ENCODE assay signal across 23 cellular contexts in the genomic region with DNA sequence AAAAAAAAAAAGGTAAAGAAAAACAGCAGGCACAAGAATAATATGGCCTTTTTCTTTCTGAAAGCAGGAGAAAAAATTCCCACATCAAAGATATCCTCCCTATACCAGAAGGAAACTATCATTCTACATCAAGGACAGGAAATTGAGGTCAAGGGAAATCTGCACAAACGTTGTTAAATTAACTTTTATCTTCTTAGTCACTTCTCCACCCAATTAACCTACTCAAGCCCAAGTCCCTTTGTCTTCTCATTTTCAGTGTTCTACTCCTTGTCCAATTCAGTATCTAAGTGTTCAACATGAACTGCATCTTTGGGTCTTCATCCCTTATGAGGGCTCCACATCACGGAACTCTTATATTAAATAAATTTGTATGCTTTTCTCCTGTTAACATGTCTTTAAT. TPM values are rescaled to one million over a fixed set of nuclear protein-coding genes. Genes with fewer than 3 reads are reported as not detected.
DNase-seq lines count a peak whose midpoint lies in the region; ATAC-seq and TF ChIP-seq lines count a peak whose summit lies in the region.
"Had no signal": no experiment of that assay in that cellular context is flagged by ENCODE, and none has a peak within 500 bp of the region (broad histone marks: within the 10 kb centered on the region; RNA-seq: fewer than 3 reads in every experiment).

No MANE protein-coding gene starts in this region.

- H3K9me3 Mint-ChIP-seq in activated CD4-positive, alpha-beta T cell treated with anti-CD3 and anti-CD28 coated beads for 36 hours (ENCODE audit: low read depth) = no peaks in the 10 kb centered on the region
- no peaks in the 10 kb centered on the region for H3K9me3 Mint-ChIP-seq in activated T-helper 17 cell treated with anti-CD3 and anti-CD28 coated beads, Interleukin-2, amount 50 U/mL, for 72 hours
- H3K9me3 Mint-ChIP-seq in naive thymus-derived CD8-positive, alpha-beta T cell = peaks cover 0 to 4% (median 0%) of the 10 kb centered on the region in 9 donors
- H3K9me3 Mint-ChIP-seq: H9, type B pancreatic cell had no signal

- no peak overlapping the region for H2AFZ ChIP-seq in PC-9

- H3K4me2 ChIP-seq in PC-9 = no peak overlapping the region

- H3K27me3 Mint-ChIP-seq in activated CD4-positive, alpha-beta T cell treated with anti-CD3 and anti-CD28 coated beads for 36 hours = no peaks in the 10 kb centered on the region
- H3K27me3 Mint-ChIP-seq in activated T-helper 17 cell treated with anti-CD3 and anti-CD28 coated beads, Interleukin-2, amount 50 U/mL, for 72 hours = no peaks in the 10 kb centered on the region
- no peaks in the 10 kb centered on the region for H3K27me3 Mint-ChIP-seq in naive thymus-derived CD8-positive, alpha-beta T cell
- H3K27me3 Mint-ChIP-seq: type B pancreatic cell had no signal

- TF ChIP-seq CTCF in PC-9 (conservative IDR thresholded peaks at IDR 0.05) = no peak

- peaks cover 35% of the 10 kb centered on the region for H3K36me3 Mint-ChIP-seq in activated CD4-positive, alpha-beta T cell treated with anti-CD3 and anti-CD28 coated beads for 36 hours (ENCODE audit: low read depth)
- peaks cover 67% of the 10 kb centered on the region for H3K36me3 Mint-ChIP-seq in activated T-helper 17 cell treated with anti-CD3 and anti-CD28 coated beads, Interleukin-2, amount 50 U/mL, for 72 hours (ENCODE audit: low read depth)
- H3K36me3 Mint-ChIP-seq in naive thymus-derived CD8-positive, alpha-beta T cell = peaks cover 5 to 34% (median 9%) of the 10 kb centered on the region in 3 donors

- no peaks in the 10 kb centered on the region for H4K20me1 ChIP-seq in PC-9 (ENCODE audit: insufficient read depth)

- ATAC-seq in activated CD4-positive, alpha-beta T cell treated with anti-CD3 and anti-CD28 coated beads for 36 hours = peak; percentile 57
- ATAC-seq in activated T-helper 17 cell treated with anti-CD3 and anti-CD28 coated beads, Interleukin-2, amount 50 U/mL, for 72 hours (replicated peaks) = peak; percentile 74
- ATAC-seq in naive thymus-derived CD8-positive, alpha-beta T cell = peak; percentile 67 to 75
- ATAC-seq in HG02588 (IDR thresholded peaks at IDR 0.05; ENCODE audit: unreplicated experiment) = no peak
- ATAC-seq: left ventricle myocardium superior, right cardiac atrium had no signal

- H3K27me3 ChIP-seq in PC-9 (ENCODE audit: insufficient read depth, low read depth) = no peaks in the 10 kb centered on the region
- H3K27me3 ChIP-seq: esophagus squamous epithelium had no signal

- H3K27ac Mint-ChIP-seq in activated CD4-positive, alpha-beta T cell treated with anti-CD3 and anti-CD28 coated beads for 36 hours = peak overlapping the region; percentile 86
- H3K27ac Mint-ChIP-seq in activated T-helper 17 cell treated with anti-CD3 and anti-CD28 coated beads, Interleukin-2, amount 50 U/mL, for 72 hours = peak overlapping the region; percentile 63
- peak overlapping the region; percentile 70 to 95 (median 92) for H3K27ac Mint-ChIP-seq in naive thymus-derived CD8-positive, alpha-beta T cell
- H3K27ac Mint-ChIP-seq: type B pancreatic cell had no signal

- H3K79me2 ChIP-seq in PC-9 (ENCODE audit: low read depth) = no peaks in the 10 kb centered on the region

- intact Hi-C loops in activated CD4-positive, alpha-beta T cell treated with anti-CD3 and anti-CD28 coated beads for 36 hours (cut with DNase I, micrococcal nuclease) = loop anchor here in 1 of 2 experiments (10.0 kb wide), 1 partner anchor 843 kb away; a partner anchor contains a TSS
- intact Hi-C loops in PC-9 (cut with micrococcal nuclease; ENCODE audit: unreplicated experiment) = loop anchor here (10.0 kb wide), 1 partner anchor 443 kb away; no protein-coding TSS in a partner anchor

- peak overlapping the region; percentile 6; the same call in 1 of the 2 replicates for H3K4me3 ChIP-seq in Jurkat, Clone E6-1 (ENCODE audit: low read length)
- H3K4me3 ChIP-seq in PC-9 = no peak overlapping the region
- H3K4me3 ChIP-seq: esophagus squamous epithelium, K562 had no signal

- POLR2A ChIA-PET in activated CD4-positive, alpha-beta T cell treated with anti-CD3 and anti-CD28 coated beads for 36 hours (lab: Charles Lee) = no interaction called here
- POLR2A ChIA-PET in naive thymus-derived CD8-positive, alpha-beta T cell (lab: Charles Lee) = interaction anchor here (0.7 to 3.1 kb wide), 2 partner anchors 16 to 128 kb away, joined by 3 to 27 read pairs; a partner anchor contains a TSS
- POLR2A ChIA-PET in PC-9 (lab: Charles Lee; ENCODE audit: unreplicated experiment) = no interaction called here

- no peak overlapping the region for H3K27ac ChIP-seq in PC-9
- H3K27ac ChIP-seq: esophagus squamous epithelium, HL-60 had no signal

- no peak for DNase-seq in activated CD4-positive, alpha-beta T cell treated with anti-CD3 and anti-CD28 coated beads for 36 hours
- DNase-seq in activated CD4-positive, alpha-beta T cell treated with anti-CD3 and anti-CD28 coated beads, Interleukin-2, amount 50 U/mL, for 1 hour = no peak
- peak; percentile 89 for DNase-seq in Jurkat, Clone E6-1 (ENCODE audit: low read depth, low spot score)
- peak in 3 of 10 donors; percentile 48 to 63 (median 60) for DNase-seq in naive thymus-derived CD8-positive, alpha-beta T cell
- DNase-seq in NCI-H1930 (lab: John Stamatoyannopoulos, UW) (no peak), PC-9 (no peak)
- DNase-seq: activated CD4-positive, CD25-positive, alpha-beta regulatory T cell; amniotic stem cell; caudate nucleus; DMS79; effector CD4-positive, alpha-beta T cell; esophagus squamous epithelium; H9; left ventricle myocardium superior; NCI-H1092; NCI-H524 treated with DMSO at 0.1 percent for 48 hours; right cardiac atrium; SHP77 had no signal

- no peaks in the 10 kb centered on the region for H3K9me2 ChIP-seq in PC-9 (ENCODE audit: insufficient read depth)

- no TSS peak for BruUV-seq in PC-9 (replicated peaks; lab: Mats Ljungman, UMichigan)

- no peaks in the 10 kb centered on the region for H3K9me3 ChIP-seq in PC-9 (ENCODE audit: insufficient read depth, low read depth)
- H3K9me3 ChIP-seq: esophagus squamous epithelium had no signal

- CTCF ChIA-PET in activated CD4-positive, alpha-beta T cell treated with anti-CD3 and anti-CD28 coated beads for 36 hours (lab: Charles Lee) = no interaction called here
- CTCF ChIA-PET in PC-9 (lab: Charles Lee) = no interaction called here

- H3K4me1 ChIP-seq in PC-9 (replicated peaks; ENCODE audit: insufficient read depth) = no peaks in the 10 kb centered on the region
- H3K4me1 ChIP-seq: esophagus squamous epithelium had no signal

- peaks cover 61% of the 10 kb centered on the region for H3K4me1 Mint-ChIP-seq in activated CD4-positive, alpha-beta T cell treated with anti-CD3 and anti-CD28 coated beads for 36 hours
- H3K4me1 Mint-ChIP-seq in activated T-helper 17 cell treated with anti-CD3 and anti-CD28 coated beads, Interleukin-2, amount 50 U/mL, for 72 hours = peaks cover 42% of the 10 kb centered on the region
- peaks cover 35 to 70% (median 57%) of the 10 kb centered on the region in 4 donors for H3K4me1 Mint-ChIP-seq in naive thymus-derived CD8-positive, alpha-beta T cell

- no peak overlapping the region for H3K4me3 Mint-ChIP-seq in activated CD4-positive, alpha-beta T cell treated with anti-CD3 and anti-CD28 coated beads for 36 hours
- peak overlapping the region; percentile 50 for H3K4me3 Mint-ChIP-seq in activated T-helper 17 cell treated with anti-CD3 and anti-CD28 coated beads, Interleukin-2, amount 50 U/mL, for 72 hours
- H3K4me3 Mint-ChIP-seq in naive thymus-derived CD8-positive, alpha-beta T cell = peak overlapping the region; percentile 2 to 73 (median 52)
- H3K4me3 Mint-ChIP-seq: H9, type B pancreatic cell had no signal

- no peaks in the 10 kb centered on the region; the same call in 1 of the 2 replicates for H3F3A ChIP-seq in PC-9 (ENCODE audit: insufficient read depth, low read depth)

- H3K36me3 ChIP-seq in PC-9 (ENCODE audit: low read depth) = peaks cover 6% of the 10 kb centered on the region; the same call in 1 of the 2 replicates

RNA-seq across cellular contexts. Expression of a gene that starts 15.7 kb away (rescaled TPM):
- 100 to 1,000 TPM; 135 to 194 TPM for total RNA-seq in activated CD4-positive, alpha-beta T cell treated with anti-CD3 and anti-CD28 coated beads for 36 hours
- polyA plus RNA-seq in Jurkat, Clone E6-1 (2012; ENCODE audit: insufficient read depth, insufficient read length) = 358 TPM
- 100 to 1,000 TPM in 1 of 2 donors, 10 to 100 TPM in 1; 90.0 to 148 TPM for total RNA-seq in activated T-helper 17 cell treated with anti-CD3 and anti-CD28 coated beads, Interleukin-2, amount 50 U/mL, for 72 hours
- 10 to 100 TPM; 67.5 to 68.4 TPM for total RNA-seq in naive thymus-derived CD8-positive, alpha-beta T cell
- 100 to 1,000 TPM; 282 to 364 (median 294) TPM for polyA plus RNA-seq in naive thymus-derived CD8-positive, alpha-beta T cell
- 86.4 and 108 TPM in 2 replicates for total RNA-seq in PC-9 (2021)
